Comparison of ENCODE assay signal across 16 cellular contexts in genomic region chr6:170124150-170124549, GRCh38.
DNase-seq lines count a peak whose midpoint lies in the region; ATAC-seq, FAIRE-seq and TF ChIP-seq lines count a peak whose summit lies in the region.
"Had no signal": no experiment of that assay in that cellular context is flagged by ENCODE, and none has a peak within 500 bp of the region (broad histone marks: within the 10 kb centered on the region; RNA-seq: fewer than 3 reads in every experiment).

No MANE protein-coding gene starts in this region.

- no peak overlapping the region for H3K9ac ChIP-seq in keratinocyte (ENCODE audit: control insufficient read depth, extremely low read depth, insufficient read depth, low read length)

- H3K27ac ChIP-seq in keratinocyte (ENCODE audit: control insufficient read depth, insufficient read depth, low read length) (no peak overlapping the region), spleen (peak overlapping the region in 2 of 8 donors; percentile 27 to 55)

- no peak for ATAC-seq in HG02623 (IDR thresholded peaks at IDR 0.05; ENCODE audit: unreplicated experiment)
- ATAC-seq: PC-3 had no signal

- H3K9me1 ChIP-seq in keratinocyte (ENCODE audit: control insufficient read depth, extremely low read depth, insufficient read depth, low read length): no peaks in the 10 kb centered on the region

- peak overlapping the region; percentile 36 for H2AFZ ChIP-seq in keratinocyte (ENCODE audit: control insufficient read depth, low read length)

- H3K36me3 ChIP-seq in BE2C (no peaks in the 10 kb centered on the region), keratinocyte (ENCODE audit: control insufficient read depth in 2 of 2, extremely low read depth in 1 of 2, insufficient read depth in 2 of 2, low read length in 2 of 2) (no peaks in the 10 kb centered on the region), spleen (no peaks in the 10 kb centered on the region)

- H3K4me2 ChIP-seq in keratinocyte (ENCODE audit: control insufficient read depth, extremely low read depth, insufficient read depth, low read depth, low read length): peak overlapping the region; percentile 49

- H3K79me2 ChIP-seq in keratinocyte (ENCODE audit: control insufficient read depth, insufficient read depth, low read length): no peaks in the 10 kb centered on the region

- H3K4me3 ChIP-seq in BE2C (ENCODE audit: low read depth, low read length): no peak overlapping the region
- no peak overlapping the region for H3K4me3 ChIP-seq in keratinocyte (ENCODE audit: control insufficient read depth in 2 of 3, extremely low read depth in 1 of 3, insufficient read depth in 2 of 3, low read depth in 1 of 3, low read length in 3 of 3)
- no peak overlapping the region for H3K4me3 ChIP-seq in spleen

- DNase-seq in BE2C: peak; percentile 68
- peak; percentile 82 for DNase-seq in SK-N-DZ (ENCODE audit: low spot score)
- no peak for DNase-seq in keratinocyte (ENCODE audit: low read depth, low spot score)
- peak; percentile 12 for DNase-seq in spleen
- no peak for DNase-seq in AG08396 (ENCODE audit: low spot score)
- no peak for DNase-seq in kidney tubule cell (ENCODE audit: low spot score)
- DNase-seq: CD4-positive, CD25-positive, alpha-beta regulatory T cell; EL; KBM-7; NCI-H1436; NCI-H2029; NCI-H2171 treated with DMSO at 0.1 percent for 48 hours; NCI-H446 treated with DMSO at 0.1 percent for 48 hours had no signal

- dilution Hi-C loops in keratinocyte (cut with MboI; ENCODE audit: extremely low pct_ligation_motif_present, low sequenced_read_pairs): no loop called here

- no peaks in the 10 kb centered on the region for H3K27me3 ChIP-seq in BE2C
- H3K27me3 ChIP-seq in keratinocyte (ENCODE audit: control insufficient read depth, extremely low read depth, insufficient read depth, low read length): no peaks in the 10 kb centered on the region
- peaks cover 0 to 20% (median 0%) of the 10 kb centered on the region in 7 donors for H3K27me3 ChIP-seq in spleen (replicated peaks in 1 of 7)

- no peaks in the 10 kb centered on the region for H4K20me1 ChIP-seq in keratinocyte (ENCODE audit: control insufficient read depth, extremely low read depth, insufficient read depth, low read length)

- no peak for FAIRE-seq in keratinocyte (lab: Jason Lieb, UNC)
- FAIRE-seq: H1 had no signal

- intact Hi-C loops in spleen (cut with DNase I; ENCODE audit: low total_unique reads): no loop called here

- no peak for TF ChIP-seq POLR2A in spleen (IDR thresholded peaks at IDR 0.05)

- WGBS in spleen, 5 donors: 69 to 98% (median 87%) methylated on average over 2 of the region's 2 CpGs

- H3K9me3 ChIP-seq in BE2C: no peaks in the 10 kb centered on the region
- peaks cover 6% of the 10 kb centered on the region for H3K9me3 ChIP-seq in keratinocyte (ENCODE audit: control insufficient read depth, low read depth, low read length)
- H3K9me3 ChIP-seq in spleen: peaks cover 11 to 36% (median 30%) of the 10 kb centered on the region in 8 donors

- H3K4me1 ChIP-seq in BE2C: peaks cover 12% of the 10 kb centered on the region
- H3K4me1 ChIP-seq in keratinocyte (ENCODE audit: control insufficient read depth, extremely low read depth, insufficient read depth, low read length): peaks cover 28% of the 10 kb centered on the region
- H3K4me1 ChIP-seq in spleen: peaks cover 0 to 8% (median 0%) of the 10 kb centered on the region in 6 donors

- TF ChIP-seq CTCF in BE2C (IDR thresholded peaks at IDR 0.05; ENCODE audit: low read depth, low read length) (no peak), keratinocyte (optimal IDR thresholded peaks at IDR 0.05 in 1 of 3, IDR thresholded peaks at IDR 0.05 in 1 of 3, conservative IDR thresholded peaks at IDR 0.05 in 1 of 3; ENCODE audit: extremely low read depth in 1 of 3, insufficient read depth in 2 of 3, low read length in 3 of 3) (no peak), spleen (IDR thresholded peaks at IDR 0.05 in 8 of 11, conservative IDR thresholded peaks at IDR 0.05 in 3 of 11) (no peak)

Comparison
In these comparisons a context has a peak if more than half of its experiments do, and no peak if none do; other contexts are left out.
1. DNase-seq: peak in BE2C (single experiment), SK-N-DZ (single experiment) and spleen (single experiment); none in keratinocyte (single experiment), AG08396 (single experiment) and kidney tubule cell (single experiment).